15 cellular contexts compared by ENCODE assay signal in genomic region chr12:22473212-22473611, GRCh38.
DNase-seq lines count a peak whose midpoint lies in the region; ATAC-seq, FAIRE-seq and TF ChIP-seq lines count a peak whose summit lies in the region.
"Had no signal": no experiment of that assay in that cellular context is flagged by ENCODE, and none has a peak within 500 bp of the region (broad histone marks: within the 10 kb centered on the region; RNA-seq: fewer than 3 reads in every experiment).

No MANE protein-coding gene starts in this region.

- POLR2A ChIA-PET in GM12878 (lab: Charles Lee) (interaction anchor here (0.9 kb wide), 1 partner anchor 167 kb away, joined by 3 read pairs; no protein-coding TSS in a partner anchor), HepG2 (lab: Yijun Ruan, JAX) (no interaction called here)

- peak overlapping the region; percentile 13; the same call in 1 of the 2 replicates for H2AFZ ChIP-seq in GM12878 (ENCODE audit: control insufficient read depth, low read depth, low read length)
- H2AFZ ChIP-seq in HepG2 (ENCODE audit: low read length), result no peak overlapping the region
- H2AFZ ChIP-seq: GM23338 had no signal

- H3K79me2 ChIP-seq in GM12878 (ENCODE audit: control insufficient read depth, insufficient read depth, low read length) (no peaks in the 10 kb centered on the region), HepG2 (ENCODE audit: insufficient read depth, low read length) (no peaks in the 10 kb centered on the region)

- DNase-seq in GM18507 (ENCODE audit: extremely low spot score, insufficient read length, low read depth) (no peak), GM12878 (ENCODE audit: low read depth, low spot score) (no peak), substantia nigra (lab: John Stamatoyannopoulos, UW) (no peak), HepG2 (ENCODE audit: low spot score) (no peak), aorta (no peak), left cardiac atrium (no peak)
- DNase-seq: Caco-2, mesendoderm, MM.1S, NCI-H446 treated with DMSO at 0.1 percent for 48 hours, posterior cingulate gyrus, stomach had no signal

- TF ChIP-seq CTCF in GM12878 (IDR thresholded peaks at IDR 0.05 in 2 of 3, conservative IDR thresholded peaks at IDR 0.05 in 1 of 3; ENCODE audit: control insufficient read depth in 2 of 3, extremely low read depth in 1 of 3, insufficient read depth in 1 of 3, low read depth in 3 of 3, low read length in 3 of 3), result no peak
- no peak for TF ChIP-seq CTCF in HepG2 (CRISPR knock-in tag; IDR thresholded peaks at IDR 0.05)

- in situ Hi-C loops in GM12878 (cut with MboI), result no loop called here
- in situ Hi-C loops in HepG2 (cut with HindIII; ENCODE audit: extremely low pct_ligation_motif_present, low pct_unique_long_range_greater_than_20kb), result no loop called here

- peaks cover 0 to 5% of the 10 kb centered on the region in 2 experiments; a peak in 1 of 4 replicates for H3K36me3 ChIP-seq in GM12878 (ENCODE audit: control insufficient read depth in 2 of 2, insufficient read depth in 2 of 2, low read length in 1 of 2)
- no peaks in the 10 kb centered on the region for H3K36me3 ChIP-seq in HepG2 (replicated peaks in 1 of 2; ENCODE audit: control insufficient read depth in 1 of 2, insufficient read depth in 2 of 2, low read length in 2 of 2)
- no peaks in the 10 kb centered on the region for H3K36me3 ChIP-seq in aorta (ENCODE audit: control insufficient read depth in 1 of 2, insufficient read depth in 2 of 2, low read length in 1 of 2)

- CTCF ChIA-PET in GM12878 (lab: Yijun Ruan, JAX) (interaction anchor here (0.7 to 3.3 kb wide), 3 partner anchors 13 to 157 kb away, joined by 3 to 24 read pairs (median 4); no protein-coding TSS in a partner anchor), HepG2 (lab: Yijun Ruan, JAX; ENCODE audit: low intra/inter-chr PET ratio, low total read pairs) (no interaction called here)

- TF ChIP-seq POLR2A in GM12878 (IDR thresholded peaks at IDR 0.05; ENCODE audit: low read depth, low read length) (no peak), HepG2 (IDR thresholded peaks at IDR 0.05; ENCODE audit: insufficient read depth in 1 of 2, low read depth in 2 of 2, low read length in 2 of 2) (no peak)

- TF ChIP-seq RAD21 in GM12878 (IDR thresholded peaks at IDR 0.05; ENCODE audit: insufficient read depth, low read depth, low read length) (no peak), HepG2 (CRISPR knock-in tag; IDR thresholded peaks at IDR 0.05) (no peak)

- H3K27ac ChIP-seq in GM12878 (ENCODE audit: control insufficient read depth, insufficient read depth) (no peak overlapping the region), substantia nigra (ENCODE audit: low read depth, low read length, poor library complexity, severe bottlenecking) (no peak overlapping the region), HepG2 (ENCODE audit: extremely low read length, insufficient read depth, low read length) (no peak overlapping the region), aorta (ENCODE audit: low read depth in 1 of 2, low read length in 2 of 2) (no peak overlapping the region)
- H3K27ac ChIP-seq: stomach had no signal

- intact Hi-C loops in GM12878 (cut with micrococcal nuclease; ENCODE audit: unreplicated experiment) (no loop called here), HepG2 (cut with micrococcal nuclease; ENCODE audit: unreplicated experiment) (no loop called here), aorta (cut with DNase I) (no loop called here), left cardiac atrium (cut with DNase I) (no loop called here)

- BruUV-seq in GM12878 (replicated peaks; lab: Mats Ljungman, UMichigan) (no TSS peak), HepG2 (replicated peaks; lab: Mats Ljungman, UMichigan) (no TSS peak)

- FAIRE-seq in GM18507 (lab: Jason Lieb, UNC), result peak; percentile 71
- no peak for FAIRE-seq in GM12878 (lab: Jason Lieb, UNC)
- no peak for FAIRE-seq in HepG2 (lab: Jason Lieb, UNC)

- H3K4me1 ChIP-seq in GM12878 (ENCODE audit: control insufficient read depth, insufficient read depth, low read length) (no peaks in the 10 kb centered on the region; the same call in 1 of the 2 replicates), HepG2 (ENCODE audit: insufficient read depth, low read length) (no peaks in the 10 kb centered on the region), aorta (ENCODE audit: control insufficient read depth in 1 of 2, insufficient read depth in 2 of 2, low read length in 2 of 2) (no peaks in the 10 kb centered on the region)
- H3K4me1 ChIP-seq: Caco-2, stomach had no signal

- peak; percentile 53 for ATAC-seq in GM21423 (IDR thresholded peaks at IDR 0.05; ENCODE audit: unreplicated experiment)
- ATAC-seq in HG03066 (IDR thresholded peaks at IDR 0.05; ENCODE audit: low read depth, unreplicated experiment), result peak; percentile 65
- ATAC-seq in GM12878, result peak; percentile 78
- ATAC-seq in HepG2, result no peak
- ATAC-seq in aorta (ENCODE audit: low FRiP score), result no peak
- ATAC-seq in left cardiac atrium, result no peak
- ATAC-seq: GM23338 had no signal

- H3K4me2 ChIP-seq in GM12878 (ENCODE audit: control insufficient read depth, insufficient read depth), result peak overlapping the region; percentile 1; the same call in 1 of the 2 replicates
- no peak overlapping the region for H3K4me2 ChIP-seq in HepG2 (ENCODE audit: low read depth, low read length)
- H3K4me2 ChIP-seq: GM23338 had no signal

- H4K20me1 ChIP-seq in GM12878 (ENCODE audit: control insufficient read depth, insufficient read depth) (no peaks in the 10 kb centered on the region), HepG2 (ENCODE audit: insufficient read depth, low read length) (no peaks in the 10 kb centered on the region)

- SMC1A ChIA-PET in GM12878 (lab: Charles Lee; ENCODE audit: uncharacterized antibody, unreplicated experiment), result interaction anchor here (0.9 to 1.2 kb wide), 2 partner anchors 14 to 25 kb away, joined by 3 to 4 read pairs; no protein-coding TSS in a partner anchor

- H3K4me3 ChIP-seq in GM12878 (no peak overlapping the region), HepG2 (replicated peaks in 1 of 3; ENCODE audit: insufficient read depth in 1 of 3, low read depth in 2 of 3, low read length in 3 of 3) (no peak overlapping the region), aorta (ENCODE audit: low read length in 2 of 2) (no peak overlapping the region)
- H3K4me3 ChIP-seq: GM23338, stomach had no signal

- H3K9ac ChIP-seq in GM12878 (ENCODE audit: control insufficient read depth, insufficient read depth, low read length), result no peak overlapping the region
- H3K9ac ChIP-seq in HepG2 (ENCODE audit: insufficient read depth, low read depth, low read length), result no peak overlapping the region

- TF ChIP-seq EP300 in GM12878 (IDR thresholded peaks at IDR 0.05; ENCODE audit: borderline replicate concordance in 1 of 2, control insufficient read depth in 1 of 2, low read depth in 2 of 2, low read length in 2 of 2) (no peak), HepG2 (IDR thresholded peaks at IDR 0.05; ENCODE audit: low read depth in 2 of 2, low read length in 2 of 2) (no peak), HepG2 (CRISPR knock-in tag; IDR thresholded peaks at IDR 0.05; ENCODE audit: borderline replicate concordance) (no peak)

- H3K27me3 ChIP-seq in GM12878 (replicated peaks in 1 of 2; ENCODE audit: control insufficient read depth in 2 of 2, insufficient read depth in 2 of 2, low read length in 1 of 2), result no peaks in the 10 kb centered on the region
- H3K27me3 ChIP-seq in HepG2 (ENCODE audit: control insufficient read depth in 1 of 2, insufficient read depth in 2 of 2, low read length in 2 of 2), result no peaks in the 10 kb centered on the region
- no peaks in the 10 kb centered on the region for H3K27me3 ChIP-seq in aorta (ENCODE audit: control insufficient read depth in 1 of 2, insufficient read depth in 2 of 2, low read length in 1 of 2)
- H3K27me3 ChIP-seq: stomach had no signal

- H3K9me3 ChIP-seq in GM12878 (replicated peaks; ENCODE audit: control insufficient read depth, insufficient read depth, low read length), result no peaks in the 10 kb centered on the region
- H3K9me3 ChIP-seq in HepG2 (ENCODE audit: low read length), result no peaks in the 10 kb centered on the region
- peaks cover 2% of the 10 kb centered on the region for H3K9me3 ChIP-seq in aorta (ENCODE audit: control insufficient read depth, low read length)
- H3K9me3 ChIP-seq: Caco-2, stomach had no signal

- 44% methylated on average over 5 of the region's 5 CpGs for whole genome bisulfite sequencing in GM12878 (ENCODE audit: insufficient coverage, insufficient replicate concordance, low lambda C conversion rate, missing lambda C conversion rate)
- WGBS in HepG2 (ENCODE audit: low lambda C conversion rate), result 91% methylated on average over 5 of the region's 5 CpGs
- 60 to 65% methylated on average over 5 of the region's 5 CpGs for WGBS in aorta, 2 donors

- RAD21 ChIA-PET in GM12878 (lab: Charles Lee; ENCODE audit: unreplicated experiment), result interaction anchor here (0.9 kb wide), 1 partner anchor 14 kb away, joined by 3 read pairs; no protein-coding TSS in a partner anchor

TF ChIP-seq in GM12878, 131 proteins besides CTCF, POLR2A, EP300 and RAD21 (continues in another document):
- TF ChIP-seq MEF2A (IDR thresholded peaks at IDR 0.05; ENCODE audit: insufficient read depth, low read depth, low read length) (no peak), WRNIP1 (IDR thresholded peaks at IDR 0.05; ENCODE audit: borderline replicate concordance, low read depth, low read length) (no peak), BRCA1 (IDR thresholded peaks at IDR 0.05; ENCODE audit: low read depth, low read length) (no peak), ATF7 (IDR thresholded peaks at IDR 0.05; ENCODE audit: low read depth) (no peak), SMC3 (IDR thresholded peaks at IDR 0.05; ENCODE audit: borderline replicate concordance, low read length) (no peak), EGR1 (IDR thresholded peaks at IDR 0.05; ENCODE audit: borderline replicate concordance in 1 of 2, low read depth in 2 of 2, low read length in 2 of 2) (no peak), SPI1 (IDR thresholded peaks at IDR 0.05; ENCODE audit: borderline replicate concordance, insufficient read depth, low read depth, low read length) (peak; percentile 44; the same call in 1 of the 2 replicates), RUNX3 (IDR thresholded peaks at IDR 0.05; ENCODE audit: low read length) (peak; percentile 52; the same call in 1 of the 2 replicates)

TF ChIP-seq in HepG2, 621 proteins besides CTCF, POLR2A, EP300 and RAD21:
- TF ChIP-seq HOXD1 (CRISPR knock-in tag; IDR thresholded peaks at IDR 0.05), result no peak

Comparison
In these comparisons a context has a peak if more than half of its experiments do, and no peak if none do; other contexts are left out.
1. ATAC-seq: peak in GM21423 (single experiment), HG03066 (single experiment) and GM12878 (single experiment); none in HepG2 (single experiment), aorta (single experiment) and left cardiac atrium (0 of 2).